In the genomic region with DNA sequence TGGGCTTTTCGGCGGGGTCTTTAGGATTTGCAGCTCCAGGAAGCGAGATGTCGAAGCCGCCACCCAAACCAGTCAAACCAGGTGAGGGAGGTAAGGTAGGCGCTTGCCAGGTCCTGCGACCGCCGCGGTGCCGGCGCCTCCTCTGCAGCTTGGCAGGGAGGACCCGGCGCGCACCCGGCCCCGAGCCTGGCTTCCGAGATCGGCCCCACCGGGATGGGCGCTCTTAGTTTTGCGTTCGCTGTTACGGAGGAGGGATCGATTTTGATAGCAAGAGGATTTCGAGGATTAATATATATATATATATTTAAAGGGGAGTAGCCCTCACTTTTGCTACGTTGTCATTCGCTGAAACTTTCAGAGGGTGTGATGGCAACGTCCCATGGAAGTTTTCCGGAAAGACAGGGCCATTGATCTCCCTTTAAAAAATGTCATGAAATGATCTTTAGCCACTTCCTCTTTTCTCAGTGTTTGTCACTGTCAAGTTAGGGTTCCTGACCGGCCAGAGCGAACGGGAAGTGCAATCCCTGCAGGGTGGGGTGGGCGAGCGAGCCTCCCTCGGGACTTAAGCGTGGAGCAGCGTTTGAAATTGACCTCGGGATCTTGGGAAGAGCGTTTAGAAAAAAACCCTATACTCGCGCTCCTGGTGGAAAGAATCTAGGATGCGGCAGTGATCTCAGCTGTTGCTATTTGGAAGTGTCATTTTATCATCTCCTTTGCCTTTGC, we compare ENCODE assay signal across 1 cellular context.
TF ChIP-seq lines count a peak whose summit lies in the region.

No MANE protein-coding gene starts in this region.

TF ChIP-seq in HepG2, 621 proteins besides CTCF, POLR2A, EP300 and RAD21 (continued from another document and continues in another):
- TF ChIP-seq, protein P1, sequence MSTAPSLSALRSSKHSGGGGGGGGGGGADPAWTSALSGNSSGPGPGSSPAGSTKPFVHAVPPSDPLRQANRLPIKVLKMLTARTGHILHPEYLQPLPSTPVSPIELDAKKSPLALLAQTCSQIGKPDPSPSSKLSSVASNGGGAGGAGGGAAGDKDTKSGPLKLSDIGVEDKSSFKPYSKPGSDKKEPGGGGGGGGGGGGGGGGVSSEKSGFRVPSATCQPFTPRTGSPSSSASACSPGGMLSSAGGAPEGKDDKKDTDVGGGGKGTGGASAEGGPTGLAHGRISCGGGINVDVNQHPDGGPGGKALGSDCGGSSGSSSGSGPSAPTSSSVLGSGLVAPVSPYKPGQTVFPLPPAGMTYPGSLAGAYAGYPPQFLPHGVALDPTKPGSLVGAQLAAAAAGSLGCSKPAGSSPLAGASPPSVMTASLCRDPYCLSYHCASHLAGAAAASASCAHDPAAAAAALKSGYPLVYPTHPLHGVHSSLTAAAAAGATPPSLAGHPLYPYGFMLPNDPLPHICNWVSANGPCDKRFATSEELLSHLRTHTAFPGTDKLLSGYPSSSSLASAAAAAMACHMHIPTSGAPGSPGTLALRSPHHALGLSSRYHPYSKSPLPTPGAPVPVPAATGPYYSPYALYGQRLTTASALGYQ (CRISPR knock-in tag; IDR thresholded peaks at IDR 0.05) = 0 out of 2 replicates have a peak, but pooled peaks have one; percentile 32
- TF ChIP-seq, protein P2, sequence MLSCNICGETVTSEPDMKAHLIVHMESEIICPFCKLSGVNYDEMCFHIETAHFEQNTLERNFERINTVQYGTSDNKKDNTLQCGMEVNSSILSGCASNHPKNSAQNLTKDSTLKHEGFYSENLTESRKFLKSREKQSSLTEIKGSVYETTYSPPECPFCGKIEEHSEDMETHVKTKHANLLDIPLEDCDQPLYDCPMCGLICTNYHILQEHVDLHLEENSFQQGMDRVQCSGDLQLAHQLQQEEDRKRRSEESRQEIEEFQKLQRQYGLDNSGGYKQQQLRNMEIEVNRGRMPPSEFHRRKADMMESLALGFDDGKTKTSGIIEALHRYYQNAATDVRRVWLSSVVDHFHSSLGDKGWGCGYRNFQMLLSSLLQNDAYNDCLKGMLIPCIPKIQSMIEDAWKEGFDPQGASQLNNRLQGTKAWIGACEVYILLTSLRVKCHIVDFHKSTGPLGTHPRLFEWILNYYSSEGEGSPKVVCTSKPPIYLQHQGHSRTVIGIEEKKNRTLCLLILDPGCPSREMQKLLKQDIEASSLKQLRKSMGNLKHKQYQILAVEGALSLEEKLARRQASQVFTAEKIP (CRISPR knock-in tag; IDR thresholded peaks at IDR 0.05; ENCODE audit: borderline replicate concordance) = no peak
- TF ChIP-seq NCOA2 (CRISPR knock-in tag; IDR thresholded peaks at IDR 0.05) (no peak), ZNF329 (CRISPR knock-in tag; IDR thresholded peaks at IDR 0.05; ENCODE audit: low read depth) (no peak), MTF2 (CRISPR knock-in tag; IDR thresholded peaks at IDR 0.05; ENCODE audit: borderline replicate concordance) (no peak), TSC22D2 (CRISPR knock-in tag; IDR thresholded peaks at IDR 0.05; ENCODE audit: borderline replicate concordance) (no peak), RFXAP (CRISPR knock-in tag; IDR thresholded peaks at IDR 0.05; ENCODE audit: borderline replicate concordance) (0 out of 2 replicates have a peak, but pooled peaks have one; percentile 42), RFXANK (CRISPR knock-in tag; IDR thresholded peaks at IDR 0.05) (peak; percentile 36; the same call in 1 of the 2 replicates), ZZZ3 (CRISPR knock-in tag; IDR thresholded peaks at IDR 0.05; ENCODE audit: borderline replicate concordance) (no peak), MEF2D (CRISPR knock-in tag; IDR thresholded peaks at IDR 0.05) (no peak), ZBTB7A (CRISPR knock-in tag; IDR thresholded peaks at IDR 0.05) (no peak), HNRNPLL (IDR thresholded peaks at IDR 0.05; ENCODE audit: low read depth, low read length, poor library complexity, severe bottlenecking) (peak; percentile 58), ELF3 (CRISPR knock-in tag; IDR thresholded peaks at IDR 0.05) (peak; percentile 50), ZNF33B (CRISPR knock-in tag; IDR thresholded peaks at IDR 0.05) (no peak), KLF12 (CRISPR knock-in tag; IDR thresholded peaks at IDR 0.05; ENCODE audit: borderline replicate concordance) (no peak), ZNF550 (CRISPR knock-in tag; IDR thresholded peaks at IDR 0.05; ENCODE audit: borderline replicate concordance) (no peak), ZSCAN9 (CRISPR knock-in tag; IDR thresholded peaks at IDR 0.05; ENCODE audit: borderline replicate concordance) (no peak), FOXA1 (IDR thresholded peaks at IDR 0.05) (no peak), FOXA1 (CRISPR knock-in tag; IDR thresholded peaks at IDR 0.05) (no peak), MBNL3 (CRISPR knock-in tag; conservative IDR thresholded peaks at IDR 0.05) (no peak)
- TF ChIP-seq, protein P3, sequence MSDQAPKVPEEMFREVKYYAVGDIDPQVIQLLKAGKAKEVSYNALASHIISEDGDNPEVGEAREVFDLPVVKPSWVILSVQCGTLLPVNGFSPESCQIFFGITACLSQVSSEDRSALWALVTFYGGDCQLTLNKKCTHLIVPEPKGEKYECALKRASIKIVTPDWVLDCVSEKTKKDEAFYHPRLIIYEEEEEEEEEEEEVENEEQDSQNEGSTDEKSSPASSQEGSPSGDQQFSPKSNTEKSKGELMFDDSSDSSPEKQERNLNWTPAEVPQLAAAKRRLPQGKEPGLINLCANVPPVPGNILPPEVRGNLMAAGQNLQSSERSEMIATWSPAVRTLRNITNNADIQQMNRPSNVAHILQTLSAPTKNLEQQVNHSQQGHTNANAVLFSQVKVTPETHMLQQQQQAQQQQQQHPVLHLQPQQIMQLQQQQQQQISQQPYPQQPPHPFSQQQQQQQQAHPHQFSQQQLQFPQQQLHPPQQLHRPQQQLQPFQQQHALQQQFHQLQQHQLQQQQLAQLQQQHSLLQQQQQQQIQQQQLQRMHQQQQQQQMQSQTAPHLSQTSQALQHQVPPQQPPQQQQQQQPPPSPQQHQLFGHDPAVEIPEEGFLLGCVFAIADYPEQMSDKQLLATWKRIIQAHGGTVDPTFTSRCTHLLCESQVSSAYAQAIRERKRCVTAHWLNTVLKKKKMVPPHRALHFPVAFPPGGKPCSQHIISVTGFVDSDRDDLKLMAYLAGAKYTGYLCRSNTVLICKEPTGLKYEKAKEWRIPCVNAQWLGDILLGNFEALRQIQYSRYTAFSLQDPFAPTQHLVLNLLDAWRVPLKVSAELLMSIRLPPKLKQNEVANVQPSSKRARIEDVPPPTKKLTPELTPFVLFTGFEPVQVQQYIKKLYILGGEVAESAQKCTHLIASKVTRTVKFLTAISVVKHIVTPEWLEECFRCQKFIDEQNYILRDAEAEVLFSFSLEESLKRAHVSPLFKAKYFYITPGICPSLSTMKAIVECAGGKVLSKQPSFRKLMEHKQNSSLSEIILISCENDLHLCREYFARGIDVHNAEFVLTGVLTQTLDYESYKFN (CRISPR knock-in tag; conservative IDR thresholded peaks at IDR 0.05) = 0 out of 2 replicates have a peak, but pooled peaks have one; percentile 10
- TF ChIP-seq, protein P4, sequence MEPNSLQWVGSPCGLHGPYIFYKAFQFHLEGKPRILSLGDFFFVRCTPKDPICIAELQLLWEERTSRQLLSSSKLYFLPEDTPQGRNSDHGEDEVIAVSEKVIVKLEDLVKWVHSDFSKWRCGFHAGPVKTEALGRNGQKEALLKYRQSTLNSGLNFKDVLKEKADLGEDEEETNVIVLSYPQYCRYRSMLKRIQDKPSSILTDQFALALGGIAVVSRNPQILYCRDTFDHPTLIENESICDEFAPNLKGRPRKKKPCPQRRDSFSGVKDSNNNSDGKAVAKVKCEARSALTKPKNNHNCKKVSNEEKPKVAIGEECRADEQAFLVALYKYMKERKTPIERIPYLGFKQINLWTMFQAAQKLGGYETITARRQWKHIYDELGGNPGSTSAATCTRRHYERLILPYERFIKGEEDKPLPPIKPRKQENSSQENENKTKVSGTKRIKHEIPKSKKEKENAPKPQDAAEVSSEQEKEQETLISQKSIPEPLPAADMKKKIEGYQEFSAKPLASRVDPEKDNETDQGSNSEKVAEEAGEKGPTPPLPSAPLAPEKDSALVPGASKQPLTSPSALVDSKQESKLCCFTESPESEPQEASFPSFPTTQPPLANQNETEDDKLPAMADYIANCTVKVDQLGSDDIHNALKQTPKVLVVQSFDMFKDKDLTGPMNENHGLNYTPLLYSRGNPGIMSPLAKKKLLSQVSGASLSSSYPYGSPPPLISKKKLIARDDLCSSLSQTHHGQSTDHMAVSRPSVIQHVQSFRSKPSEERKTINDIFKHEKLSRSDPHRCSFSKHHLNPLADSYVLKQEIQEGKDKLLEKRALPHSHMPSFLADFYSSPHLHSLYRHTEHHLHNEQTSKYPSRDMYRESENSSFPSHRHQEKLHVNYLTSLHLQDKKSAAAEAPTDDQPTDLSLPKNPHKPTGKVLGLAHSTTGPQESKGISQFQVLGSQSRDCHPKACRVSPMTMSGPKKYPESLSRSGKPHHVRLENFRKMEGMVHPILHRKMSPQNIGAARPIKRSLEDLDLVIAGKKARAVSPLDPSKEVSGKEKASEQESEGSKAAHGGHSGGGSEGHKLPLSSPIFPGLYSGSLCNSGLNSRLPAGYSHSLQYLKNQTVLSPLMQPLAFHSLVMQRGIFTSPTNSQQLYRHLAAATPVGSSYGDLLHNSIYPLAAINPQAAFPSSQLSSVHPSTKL (CRISPR knock-in tag; IDR thresholded peaks at IDR 0.05) = peak; percentile 33
- TF ChIP-seq, protein P5, sequence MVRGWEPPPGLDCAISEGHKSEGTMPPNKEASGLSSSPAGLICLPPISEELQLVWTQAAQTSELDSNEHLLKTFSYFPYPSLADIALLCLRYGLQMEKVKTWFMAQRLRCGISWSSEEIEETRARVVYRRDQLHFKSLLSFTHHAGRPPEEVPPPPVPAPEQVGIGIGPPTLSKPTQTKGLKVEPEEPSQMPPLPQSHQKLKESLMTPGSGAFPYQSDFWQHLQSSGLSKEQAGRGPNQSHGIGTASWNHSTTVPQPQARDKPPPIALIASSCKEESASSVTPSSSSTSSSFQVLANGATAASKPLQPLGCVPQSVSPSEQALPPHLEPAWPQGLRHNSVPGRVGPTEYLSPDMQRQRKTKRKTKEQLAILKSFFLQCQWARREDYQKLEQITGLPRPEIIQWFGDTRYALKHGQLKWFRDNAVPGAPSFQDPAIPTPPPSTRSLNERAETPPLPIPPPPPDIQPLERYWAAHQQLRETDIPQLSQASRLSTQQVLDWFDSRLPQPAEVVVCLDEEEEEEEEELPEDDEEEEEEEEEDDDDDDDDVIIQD (CRISPR knock-in tag; IDR thresholded peaks at IDR 0.05; ENCODE audit: low read depth) = 0 out of 2 replicates have a peak, but pooled peaks have one; percentile 8
- TF ChIP-seq, protein P6, sequence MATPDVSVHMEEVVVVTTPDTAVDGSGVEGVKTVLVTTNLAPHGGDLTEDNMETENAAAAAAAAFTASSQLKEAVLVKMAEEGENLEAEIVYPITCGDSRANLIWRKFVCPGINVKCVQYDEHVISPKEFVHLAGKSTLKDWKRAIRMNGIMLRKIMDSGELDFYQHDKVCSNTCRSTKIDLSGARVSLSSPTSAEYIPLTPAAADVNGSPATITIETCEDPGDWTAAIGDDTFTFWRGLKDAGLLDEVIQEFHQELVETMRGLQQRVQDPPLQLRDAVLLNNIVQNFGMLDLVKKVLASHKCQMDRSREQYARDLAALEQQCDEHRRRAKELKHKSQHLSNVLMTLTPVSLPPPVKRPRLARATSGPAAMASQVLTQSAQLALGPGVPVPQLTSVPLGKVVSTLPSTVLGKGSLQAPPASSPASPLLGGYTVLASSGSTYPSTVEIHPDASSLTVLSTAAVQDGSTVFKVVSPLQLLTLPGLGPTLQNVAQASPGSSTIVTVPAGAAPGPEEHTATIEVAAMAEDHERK (CRISPR knock-in tag; IDR thresholded peaks at IDR 0.05; ENCODE audit: low read depth) = no peak
- TF ChIP-seq, protein P7, sequence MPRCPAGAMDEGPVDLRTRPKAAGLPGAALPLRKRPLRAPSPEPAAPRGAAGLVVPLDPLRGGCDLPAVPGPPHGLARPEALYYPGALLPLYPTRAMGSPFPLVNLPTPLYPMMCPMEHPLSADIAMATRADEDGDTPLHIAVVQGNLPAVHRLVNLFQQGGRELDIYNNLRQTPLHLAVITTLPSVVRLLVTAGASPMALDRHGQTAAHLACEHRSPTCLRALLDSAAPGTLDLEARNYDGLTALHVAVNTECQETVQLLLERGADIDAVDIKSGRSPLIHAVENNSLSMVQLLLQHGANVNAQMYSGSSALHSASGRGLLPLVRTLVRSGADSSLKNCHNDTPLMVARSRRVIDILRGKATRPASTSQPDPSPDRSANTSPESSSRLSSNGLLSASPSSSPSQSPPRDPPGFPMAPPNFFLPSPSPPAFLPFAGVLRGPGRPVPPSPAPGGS (CRISPR knock-in tag; IDR thresholded peaks at IDR 0.05) = no peak
- TF ChIP-seq, protein P8, sequence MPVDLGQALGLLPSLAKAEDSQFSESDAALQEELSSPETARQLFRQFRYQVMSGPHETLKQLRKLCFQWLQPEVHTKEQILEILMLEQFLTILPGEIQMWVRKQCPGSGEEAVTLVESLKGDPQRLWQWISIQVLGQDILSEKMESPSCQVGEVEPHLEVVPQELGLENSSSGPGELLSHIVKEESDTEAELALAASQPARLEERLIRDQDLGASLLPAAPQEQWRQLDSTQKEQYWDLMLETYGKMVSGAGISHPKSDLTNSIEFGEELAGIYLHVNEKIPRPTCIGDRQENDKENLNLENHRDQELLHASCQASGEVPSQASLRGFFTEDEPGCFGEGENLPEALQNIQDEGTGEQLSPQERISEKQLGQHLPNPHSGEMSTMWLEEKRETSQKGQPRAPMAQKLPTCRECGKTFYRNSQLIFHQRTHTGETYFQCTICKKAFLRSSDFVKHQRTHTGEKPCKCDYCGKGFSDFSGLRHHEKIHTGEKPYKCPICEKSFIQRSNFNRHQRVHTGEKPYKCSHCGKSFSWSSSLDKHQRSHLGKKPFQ (CRISPR knock-in tag; IDR thresholded peaks at IDR 0.05; ENCODE audit: insufficient replicate concordance) = peak; percentile 53
- TF ChIP-seq, protein P9, sequence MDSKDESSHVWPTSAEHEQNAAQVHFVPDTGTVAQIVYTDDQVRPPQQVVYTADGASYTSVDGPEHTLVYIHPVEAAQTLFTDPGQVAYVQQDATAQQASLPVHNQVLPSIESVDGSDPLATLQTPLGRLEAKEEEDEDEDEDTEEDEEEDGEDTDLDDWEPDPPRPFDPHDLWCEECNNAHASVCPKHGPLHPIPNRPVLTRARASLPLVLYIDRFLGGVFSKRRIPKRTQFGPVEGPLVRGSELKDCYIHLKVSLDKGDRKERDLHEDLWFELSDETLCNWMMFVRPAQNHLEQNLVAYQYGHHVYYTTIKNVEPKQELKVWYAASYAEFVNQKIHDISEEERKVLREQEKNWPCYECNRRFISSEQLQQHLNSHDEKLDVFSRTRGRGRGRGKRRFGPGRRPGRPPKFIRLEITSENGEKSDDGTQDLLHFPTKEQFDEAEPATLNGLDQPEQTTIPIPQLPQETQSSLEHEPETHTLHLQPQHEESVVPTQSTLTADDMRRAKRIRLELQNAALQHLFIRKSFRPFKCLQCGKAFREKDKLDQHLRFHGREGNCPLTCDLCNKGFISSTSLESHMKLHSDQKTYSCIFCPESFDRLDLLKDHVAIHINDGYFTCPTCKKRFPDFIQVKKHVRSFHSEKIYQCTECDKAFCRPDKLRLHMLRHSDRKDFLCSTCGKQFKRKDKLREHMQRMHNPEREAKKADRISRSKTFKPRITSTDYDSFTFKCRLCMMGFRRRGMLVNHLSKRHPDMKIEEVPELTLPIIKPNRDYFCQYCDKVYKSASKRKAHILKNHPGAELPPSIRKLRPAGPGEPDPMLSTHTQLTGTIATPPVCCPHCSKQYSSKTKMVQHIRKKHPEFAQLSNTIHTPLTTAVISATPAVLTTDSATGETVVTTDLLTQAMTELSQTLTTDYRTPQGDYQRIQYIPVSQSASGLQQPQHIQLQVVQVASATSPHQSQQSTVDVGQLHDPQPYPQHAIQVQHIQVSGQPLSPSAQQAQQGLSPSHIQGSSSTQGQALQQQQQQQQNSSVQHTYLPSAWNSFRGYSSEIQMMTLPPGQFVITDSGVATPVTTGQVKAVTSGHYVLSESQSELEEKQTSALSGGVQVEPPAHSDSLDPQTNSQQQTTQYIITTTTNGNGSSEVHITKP (CRISPR knock-in tag; IDR thresholded peaks at IDR 0.05; ENCODE audit: low read depth) = no peak
